ENCODE assay signal across 17 cellular contexts in genomic region chr19:1576242-1577089, GRCh38. TPM values are rescaled to one million over a fixed set of nuclear protein-coding genes. Genes with fewer than 3 reads are reported as not detected.
"Had no signal": no experiment of that assay in that cellular context is flagged by ENCODE, and none has a peak within 500 bp of the region (broad histone marks: within the 10 kb centered on the region; RNA-seq: fewer than 3 reads in every experiment).

No MANE protein-coding gene starts in this region.

- H3K4me1 Mint-ChIP-seq: neural progenitor cell had no signal

- H3K79me2 ChIP-seq: parathyroid adenoma had no signal

- H3K36me3 ChIP-seq: neural progenitor cell had no signal

- H3K9me3 ChIP-seq: ascending aorta, heart left ventricle had no signal

- DNase-seq: activated CD4-positive, alpha-beta memory T cell treated with anti-CD3 and anti-CD28 coated beads for 36 hours; activated gamma-delta T cell treated with Interleukin-2 at 50 U/mL for 16 hours; activated T-cell treated with anti-CD3 and anti-CD28 coated beads, Interleukin-2, amount 50 U/mL, for 48 hours; foreskin melanocyte; islet precursor cell; mesendoderm; substantia nigra; T1000; trophoblast cell had no signal

- H3K9me3 Mint-ChIP-seq: activated CD4-positive, alpha-beta memory T cell treated with anti-CD3 and anti-CD28 coated beads for 36 hours had no signal

- H2AFZ ChIP-seq: neural progenitor cell, parathyroid adenoma had no signal

- H3K27me3 Mint-ChIP-seq: activated CD4-positive, alpha-beta memory T cell treated with anti-CD3 and anti-CD28 coated beads for 36 hours had no signal

- H3K9ac ChIP-seq: neural progenitor cell, parathyroid adenoma had no signal

- H3K27ac ChIP-seq: ascending aorta, neural progenitor cell, parathyroid adenoma, VCaP had no signal

- H3K4me3 Mint-ChIP-seq: activated CD4-positive, alpha-beta memory T cell treated with anti-CD3 and anti-CD28 coated beads for 36 hours; neural progenitor cell had no signal

- H3K27ac Mint-ChIP-seq: activated CD4-positive, alpha-beta memory T cell treated with anti-CD3 and anti-CD28 coated beads for 36 hours; neural progenitor cell had no signal

- H3K4me1 ChIP-seq: ascending aorta, neural progenitor cell, parathyroid adenoma had no signal

- H3K4me2 ChIP-seq: neural progenitor cell had no signal

- FAIRE-seq: colon had no signal

- H3K27me3 ChIP-seq: ascending aorta, heart left ventricle, neural progenitor cell had no signal

- H3K4me3 ChIP-seq: ascending aorta, heart left ventricle, neural progenitor cell had no signal

RNA-seq across cellular contexts. Expression of gene PLK5, which starts 52.6 kb away (rescaled TPM):
- total RNA-seq: activated CD4-positive, alpha-beta memory T cell treated with anti-CD3 and anti-CD28 coated beads for 36 hours; ascending aorta; left lobe of liver; renal cortical epithelial cell had no signal
